9 cellular contexts compared by ENCODE assay signal in genomic region chr3:133246773-133247172, GRCh38.
"Had no signal": no experiment of that assay in that cellular context is flagged by ENCODE, and none has a peak within 500 bp of the region (broad histone marks: within the 10 kb centered on the region; RNA-seq: fewer than 3 reads in every experiment).

No MANE protein-coding gene starts in this region.

- H3K4me1 ChIP-seq: HAP-1 had no signal

- H3K4me3 ChIP-seq: GM23248, HAP-1 had no signal

- H3K27ac ChIP-seq: GM23248, HL-60 had no signal

- H2AFZ ChIP-seq: GM23248 had no signal

- H3K9ac ChIP-seq: GM23248 had no signal

- DNase-seq: GM23248, GOT3, H7, HFFc6, KBM-7 had no signal

- H3K36me3 ChIP-seq: HAP-1 had no signal

- H3K9me3 ChIP-seq: HAP-1 had no signal

- ATAC-seq: HCT116, HepG2 had no signal
